ENCODE assay signal across 8 cellular contexts in genomic region chr6:30238178-30238795, GRCh38. TPM values are rescaled to one million over a fixed set of nuclear protein-coding genes. Genes with fewer than 3 reads are reported as not detected.
A peak's percentile ranks its signal among the peaks of the same experiment; 100 is the strongest.
DNase-seq lines count a peak whose midpoint lies in the region; ATAC-seq, FAIRE-seq and TF ChIP-seq lines count a peak whose summit lies in the region.

No MANE protein-coding gene starts in this region.

- H3K27ac Mint-ChIP-seq in CD4-positive, alpha-beta memory T cell: no peak overlapping the region

- H3K9me3 Mint-ChIP-seq in CD4-positive, alpha-beta memory T cell: no peaks in the 10 kb centered on the region

- H3K27ac ChIP-seq in CD4-positive, alpha-beta memory T cell (ENCODE audit: low read depth, low read length): no peak overlapping the region
- H3K27ac ChIP-seq in VCaP (no peak overlapping the region), esophagus squamous epithelium (no peak overlapping the region)

- no peak overlapping the region for H3K4me3 Mint-ChIP-seq in CD4-positive, alpha-beta memory T cell

- H3K4me1 Mint-ChIP-seq in CD4-positive, alpha-beta memory T cell: peaks cover 0 to 3% (median 0%) of the 10 kb centered on the region in 4 donors

- ATAC-seq in left lobe of liver (peak; percentile 84), GM19455 (IDR thresholded peaks at IDR 0.05; ENCODE audit: unreplicated experiment) (no peak)

- 45 to 50% methylated on average over 6 of the region's 6 CpGs for WGBS in esophagus squamous epithelium, 2 donors

- H3K9me3 ChIP-seq in CD4-positive, alpha-beta memory T cell (ENCODE audit: control insufficient read depth in 1 of 2, low read length in 2 of 2): no peaks in the 10 kb centered on the region
- H3K9me3 ChIP-seq in esophagus squamous epithelium: no peaks in the 10 kb centered on the region

- no peak overlapping the region for H3K4me3 ChIP-seq in CD4-positive, alpha-beta memory T cell (ENCODE audit: low read length in 2 of 2)
- H3K4me3 ChIP-seq in esophagus squamous epithelium: no peak overlapping the region

- TF ChIP-seq CTCF in VCaP (conservative IDR thresholded peaks at IDR 0.05) (peak; percentile 78), esophagus squamous epithelium (IDR thresholded peaks at IDR 0.05) (peak in 1 of 6 experiments; percentile 39)

- H3K27me3 ChIP-seq in CD4-positive, alpha-beta memory T cell (ENCODE audit: insufficient read depth, low read length): no peaks in the 10 kb centered on the region
- peaks cover 0 to 4% (median 0%) of the 10 kb centered on the region in 4 donors for H3K27me3 ChIP-seq in esophagus squamous epithelium

- peak; percentile 83 for FAIRE-seq in GM18507 (lab: Jason Lieb, UNC)

- CTCF ChIA-PET in CD4-positive, alpha-beta memory T cell (lab: Charles Lee; ENCODE audit: partially characterized antibody): interaction anchor here (1.0 to 1.8 kb wide), 9 partner anchors 11 to 161 kb away, joined by 3 to 9 read pairs (median 4); no protein-coding TSS in a partner anchor

- intact Hi-C loops in CD4-positive, alpha-beta memory T cell (cut with micrococcal nuclease): loop anchor here (1.0 kb wide), 2 partner anchors 21 to 159 kb away; no protein-coding TSS in a partner anchor
- intact Hi-C loops in esophagus squamous epithelium (cut with DNase I): no loop called here
- intact Hi-C loops in head of caudate nucleus (cut with DNase I): no loop called here

- POLR2A ChIA-PET in CD4-positive, alpha-beta memory T cell (lab: Charles Lee; ENCODE audit: partially characterized antibody): interaction anchor here (0.7 to 1.2 kb wide), 2 partner anchors 24 to 88 kb away, joined by 3 to 5 read pairs; partner anchors contain the start of gene TRIM39

- H3K27me3 Mint-ChIP-seq in CD4-positive, alpha-beta memory T cell: peaks cover 13 to 18% of the 10 kb centered on the region in 2 donors

- TF ChIP-seq POLR2A in esophagus squamous epithelium (IDR thresholded peaks at IDR 0.05): no peak

- H3K36me3 Mint-ChIP-seq in CD4-positive, alpha-beta memory T cell: no peaks in the 10 kb centered on the region

- no peaks in the 10 kb centered on the region for H3K36me3 ChIP-seq in CD4-positive, alpha-beta memory T cell (ENCODE audit: insufficient read depth, low read length)
- H3K36me3 ChIP-seq in esophagus squamous epithelium: no peaks in the 10 kb centered on the region

- peak in 4 of 5 donors; percentile 16 to 32 (median 24) for DNase-seq in CD4-positive, alpha-beta memory T cell
- DNase-seq in GM18507 (ENCODE audit: extremely low spot score, insufficient read length, low read depth) (no peak), left lobe of liver (ENCODE audit: low spot score) (no peak), esophagus squamous epithelium (lab: John Stamatoyannopoulos, UW) (no peak), head of caudate nucleus (no peak), cortex of kidney (lab: John Stamatoyannopoulos, UW) (no peak)

- H3K4me1 ChIP-seq in CD4-positive, alpha-beta memory T cell (ENCODE audit: insufficient read depth, low read length): no peaks in the 10 kb centered on the region
- H3K4me1 ChIP-seq in esophagus squamous epithelium: no peaks in the 10 kb centered on the region

RNA-seq across cellular contexts. Expression of gene TRIM26, which starts 25.1 kb away (rescaled TPM):
- 10 to 100 TPM; 60.0 to 60.7 TPM for total RNA-seq in CD4-positive, alpha-beta memory T cell
- 10 to 100 TPM; 17.3 to 51.0 TPM for polyA plus RNA-seq in CD4-positive, alpha-beta memory T cell
- total RNA-seq in left lobe of liver (47.2 TPM), esophagus squamous epithelium (10 to 100 TPM; 52.3 to 76.3 (median 63.3) TPM)

Comparison
In these comparisons a context has a peak if more than half of its experiments do, and no peak if none do; other contexts are left out.
1. DNase-seq: peak in CD4-positive, alpha-beta memory T cell (4 of 5); none in GM18507 (single experiment), left lobe of liver (single experiment), esophagus squamous epithelium (single experiment), head of caudate nucleus (0 of 42) and cortex of kidney (single experiment).